Comparison of ENCODE assay signal across 1 cellular context in the genomic region with DNA sequence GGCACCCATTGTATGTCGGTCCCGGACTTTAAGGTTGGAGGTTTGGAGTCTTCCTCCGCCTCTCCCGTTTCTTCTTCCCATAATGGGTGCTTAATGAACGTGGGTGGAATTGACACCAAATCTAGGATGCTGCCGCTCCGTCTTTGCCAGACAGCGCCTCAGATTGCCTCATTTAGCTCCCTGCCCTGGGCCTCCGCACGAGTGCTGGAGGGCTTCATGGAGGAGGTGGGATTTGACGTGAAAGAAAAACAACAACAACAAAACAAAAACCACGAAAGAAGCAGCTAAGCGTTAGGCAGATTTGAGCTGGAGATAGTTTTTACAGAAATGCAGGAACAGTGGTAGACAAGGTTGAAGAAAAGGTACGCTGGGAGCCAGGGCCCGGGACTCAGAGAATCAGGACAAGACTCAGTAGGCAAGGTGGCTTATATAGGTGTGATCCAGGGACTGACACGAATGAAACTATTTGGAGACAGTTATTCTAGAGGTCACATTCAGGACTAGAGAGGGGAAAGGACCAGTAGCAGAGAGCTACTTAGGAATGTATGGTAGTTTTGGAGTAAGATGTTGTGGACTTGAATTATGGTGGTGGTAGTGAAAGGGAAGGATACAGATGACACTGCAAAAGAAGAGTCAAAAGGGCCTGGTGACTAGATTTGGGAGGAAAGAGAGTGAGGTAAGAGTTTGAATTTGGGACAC.
TF ChIP-seq lines count a peak whose summit lies in the region.

No MANE protein-coding gene starts in this region.

TF ChIP-seq in K562, 482 proteins besides CTCF, POLR2A, EP300 and RAD21 (continued from another document and continues in another):
- TF ChIP-seq, protein P1, sequence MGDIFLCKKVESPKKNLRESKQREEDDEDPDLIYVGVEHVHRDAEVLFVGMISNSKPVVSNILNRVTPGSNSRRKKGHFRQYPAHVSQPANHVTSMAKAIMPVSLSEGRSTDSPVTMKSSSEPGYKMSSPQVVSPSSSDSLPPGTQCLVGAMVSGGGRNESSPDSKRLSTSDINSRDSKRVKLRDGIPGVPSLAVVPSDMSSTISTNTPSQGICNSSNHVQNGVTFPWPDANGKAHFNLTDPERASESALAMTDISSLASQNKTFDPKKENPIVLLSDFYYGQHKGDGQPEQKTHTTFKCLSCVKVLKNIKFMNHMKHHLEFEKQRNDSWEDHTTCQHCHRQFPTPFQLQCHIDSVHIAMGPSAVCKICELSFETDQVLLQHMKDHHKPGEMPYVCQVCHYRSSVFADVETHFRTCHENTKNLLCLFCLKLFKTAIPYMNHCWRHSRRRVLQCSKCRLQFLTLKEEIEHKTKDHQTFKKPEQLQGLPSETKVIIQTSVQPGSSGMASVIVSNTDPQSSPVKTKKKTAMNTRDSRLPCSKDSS (IDR thresholded peaks at IDR 0.05; ENCODE audit: low read depth, partially characterized antibody), result no peak
- TF ChIP-seq CBX5 (IDR thresholded peaks at IDR 0.05; ENCODE audit: borderline replicate concordance, low read depth), result no peak
- no peak for TF ChIP-seq SNIP1 (IDR thresholded peaks at IDR 0.05; ENCODE audit: low read depth)
- 0 out of 2 replicates have a peak, but pooled peaks have one; percentile 14 for TF ChIP-seq HDGF (IDR thresholded peaks at IDR 0.05)
- no peak for TF ChIP-seq SMAD1 (IDR thresholded peaks at IDR 0.05; ENCODE audit: low read depth, low read length, partially characterized antibody)
- TF ChIP-seq FOXA1 (IDR thresholded peaks at IDR 0.05; ENCODE audit: borderline replicate concordance), result no peak
- TF ChIP-seq ZNF263 (CRISPR knock-in tag; IDR thresholded peaks at IDR 0.05; ENCODE audit: borderline replicate concordance), result no peak
- TF ChIP-seq ELF4 (CRISPR knock-in tag; IDR thresholded peaks at IDR 0.05), result 0 out of 2 replicates have a peak, but pooled peaks have one; percentile 7
- TF ChIP-seq, protein P2, sequence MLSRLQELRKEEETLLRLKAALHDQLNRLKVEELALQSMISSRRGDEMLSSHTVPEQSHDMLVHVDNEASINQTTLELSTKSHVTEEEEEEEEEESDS (CRISPR knock-in tag; IDR thresholded peaks at IDR 0.05), result no peak
- TF ChIP-seq GTF2E2 (tag; IDR thresholded peaks at IDR 0.05), result no peak
- TF ChIP-seq, protein P3, sequence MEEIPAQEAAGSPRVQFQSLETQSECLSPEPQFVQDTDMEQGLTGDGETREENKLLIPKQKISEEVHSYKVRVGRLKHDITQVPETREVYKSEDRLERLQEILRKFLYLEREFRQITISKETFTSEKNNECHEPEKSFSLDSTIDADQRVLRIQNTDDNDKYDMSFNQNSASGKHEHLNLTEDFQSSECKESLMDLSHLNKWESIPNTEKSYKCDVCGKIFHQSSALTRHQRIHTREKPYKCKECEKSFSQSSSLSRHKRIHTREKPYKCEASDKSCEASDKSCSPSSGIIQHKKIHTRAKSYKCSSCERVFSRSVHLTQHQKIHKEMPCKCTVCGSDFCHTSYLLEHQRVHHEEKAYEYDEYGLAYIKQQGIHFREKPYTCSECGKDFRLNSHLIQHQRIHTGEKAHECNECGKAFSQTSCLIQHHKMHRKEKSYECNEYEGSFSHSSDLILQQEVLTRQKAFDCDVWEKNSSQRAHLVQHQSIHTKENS (CRISPR knock-in tag; IDR thresholded peaks at IDR 0.05), result no peak
- TF ChIP-seq CBFA2T2 (conservative IDR thresholded peaks at IDR 0.05), result no peak
- TF ChIP-seq, protein P4, sequence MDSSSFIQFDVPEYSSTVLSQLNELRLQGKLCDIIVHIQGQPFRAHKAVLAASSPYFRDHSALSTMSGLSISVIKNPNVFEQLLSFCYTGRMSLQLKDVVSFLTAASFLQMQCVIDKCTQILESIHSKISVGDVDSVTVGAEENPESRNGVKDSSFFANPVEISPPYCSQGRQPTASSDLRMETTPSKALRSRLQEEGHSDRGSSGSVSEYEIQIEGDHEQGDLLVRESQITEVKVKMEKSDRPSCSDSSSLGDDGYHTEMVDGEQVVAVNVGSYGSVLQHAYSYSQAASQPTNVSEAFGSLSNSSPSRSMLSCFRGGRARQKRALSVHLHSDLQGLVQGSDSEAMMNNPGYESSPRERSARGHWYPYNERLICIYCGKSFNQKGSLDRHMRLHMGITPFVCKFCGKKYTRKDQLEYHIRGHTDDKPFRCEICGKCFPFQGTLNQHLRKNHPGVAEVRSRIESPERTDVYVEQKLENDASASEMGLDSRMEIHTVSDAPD (CRISPR knock-in tag; IDR thresholded peaks at IDR 0.05), result no peak
- TF ChIP-seq ZNF347 (CRISPR knock-in tag; IDR thresholded peaks at IDR 0.05; ENCODE audit: low read depth), result no peak
- no peak for TF ChIP-seq CREB1 (IDR thresholded peaks at IDR 0.05)
- TF ChIP-seq CREB1 (CRISPR knock-in tag; IDR thresholded peaks at IDR 0.05), result no peak
- no peak for TF ChIP-seq SLC30A9 (CRISPR knock-in tag; IDR thresholded peaks at IDR 0.05)
- TF ChIP-seq, protein P5, sequence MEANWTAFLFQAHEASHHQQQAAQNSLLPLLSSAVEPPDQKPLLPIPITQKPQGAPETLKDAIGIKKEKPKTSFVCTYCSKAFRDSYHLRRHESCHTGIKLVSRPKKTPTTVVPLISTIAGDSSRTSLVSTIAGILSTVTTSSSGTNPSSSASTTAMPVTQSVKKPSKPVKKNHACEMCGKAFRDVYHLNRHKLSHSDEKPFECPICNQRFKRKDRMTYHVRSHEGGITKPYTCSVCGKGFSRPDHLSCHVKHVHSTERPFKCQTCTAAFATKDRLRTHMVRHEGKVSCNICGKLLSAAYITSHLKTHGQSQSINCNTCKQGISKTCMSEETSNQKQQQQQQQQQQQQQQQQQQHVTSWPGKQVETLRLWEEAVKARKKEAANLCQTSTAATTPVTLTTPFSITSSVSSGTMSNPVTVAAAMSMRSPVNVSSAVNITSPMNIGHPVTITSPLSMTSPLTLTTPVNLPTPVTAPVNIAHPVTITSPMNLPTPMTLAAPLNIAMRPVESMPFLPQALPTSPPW (CRISPR knock-in tag; IDR thresholded peaks at IDR 0.05), result peak; percentile 32; the same call in 1 of the 2 replicates
- no peak for TF ChIP-seq HEY1 (CRISPR knock-in tag; IDR thresholded peaks at IDR 0.05; ENCODE audit: borderline replicate concordance)
- TF ChIP-seq CHCHD3 (CRISPR knock-in tag; IDR thresholded peaks at IDR 0.05), result no peak
- no peak for TF ChIP-seq TAF9B (IDR thresholded peaks at IDR 0.05; ENCODE audit: partially characterized antibody)
- no peak for TF ChIP-seq FOXK1 (CRISPR knock-in tag; IDR thresholded peaks at IDR 0.05; ENCODE audit: borderline replicate concordance)
- TF ChIP-seq ZFPM2 (CRISPR knock-in tag; IDR thresholded peaks at IDR 0.05), result no peak
- no peak for TF ChIP-seq ZNF212 (CRISPR knock-in tag; IDR thresholded peaks at IDR 0.05)
- no peak for TF ChIP-seq ZFX (CRISPR knock-in tag; IDR thresholded peaks at IDR 0.05)
- TF ChIP-seq, protein P6, sequence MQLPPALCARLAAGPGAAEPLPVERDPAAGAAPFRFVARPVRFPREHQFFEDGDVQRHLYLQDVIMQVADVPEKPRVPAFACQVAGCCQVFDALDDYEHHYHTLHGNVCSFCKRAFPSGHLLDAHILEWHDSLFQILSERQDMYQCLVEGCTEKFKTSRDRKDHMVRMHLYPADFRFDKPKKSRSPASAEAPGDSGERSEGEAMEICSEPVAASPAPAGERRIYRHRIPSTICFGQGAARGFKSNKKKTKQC (CRISPR knock-in tag; IDR thresholded peaks at IDR 0.05), result no peak
- TF ChIP-seq CBX2 (IDR thresholded peaks at IDR 0.05; ENCODE audit: insufficient read depth, low read length, poor library complexity, severe bottlenecking), result no peak
- TF ChIP-seq HNRNPUL1 (IDR thresholded peaks at IDR 0.05; ENCODE audit: low read length), result no peak
- TF ChIP-seq FOS (IDR thresholded peaks at IDR 0.05; ENCODE audit: extremely low read depth, insufficient read length), result no peak
- TF ChIP-seq MTA2 (IDR thresholded peaks at IDR 0.05; ENCODE audit: low read depth), result no peak
- no peak for TF ChIP-seq RFX5 (IDR thresholded peaks at IDR 0.05; ENCODE audit: low read depth, low read length)
- TF ChIP-seq KLF16 (IDR thresholded peaks at IDR 0.05), result no peak
- TF ChIP-seq, protein P7, sequence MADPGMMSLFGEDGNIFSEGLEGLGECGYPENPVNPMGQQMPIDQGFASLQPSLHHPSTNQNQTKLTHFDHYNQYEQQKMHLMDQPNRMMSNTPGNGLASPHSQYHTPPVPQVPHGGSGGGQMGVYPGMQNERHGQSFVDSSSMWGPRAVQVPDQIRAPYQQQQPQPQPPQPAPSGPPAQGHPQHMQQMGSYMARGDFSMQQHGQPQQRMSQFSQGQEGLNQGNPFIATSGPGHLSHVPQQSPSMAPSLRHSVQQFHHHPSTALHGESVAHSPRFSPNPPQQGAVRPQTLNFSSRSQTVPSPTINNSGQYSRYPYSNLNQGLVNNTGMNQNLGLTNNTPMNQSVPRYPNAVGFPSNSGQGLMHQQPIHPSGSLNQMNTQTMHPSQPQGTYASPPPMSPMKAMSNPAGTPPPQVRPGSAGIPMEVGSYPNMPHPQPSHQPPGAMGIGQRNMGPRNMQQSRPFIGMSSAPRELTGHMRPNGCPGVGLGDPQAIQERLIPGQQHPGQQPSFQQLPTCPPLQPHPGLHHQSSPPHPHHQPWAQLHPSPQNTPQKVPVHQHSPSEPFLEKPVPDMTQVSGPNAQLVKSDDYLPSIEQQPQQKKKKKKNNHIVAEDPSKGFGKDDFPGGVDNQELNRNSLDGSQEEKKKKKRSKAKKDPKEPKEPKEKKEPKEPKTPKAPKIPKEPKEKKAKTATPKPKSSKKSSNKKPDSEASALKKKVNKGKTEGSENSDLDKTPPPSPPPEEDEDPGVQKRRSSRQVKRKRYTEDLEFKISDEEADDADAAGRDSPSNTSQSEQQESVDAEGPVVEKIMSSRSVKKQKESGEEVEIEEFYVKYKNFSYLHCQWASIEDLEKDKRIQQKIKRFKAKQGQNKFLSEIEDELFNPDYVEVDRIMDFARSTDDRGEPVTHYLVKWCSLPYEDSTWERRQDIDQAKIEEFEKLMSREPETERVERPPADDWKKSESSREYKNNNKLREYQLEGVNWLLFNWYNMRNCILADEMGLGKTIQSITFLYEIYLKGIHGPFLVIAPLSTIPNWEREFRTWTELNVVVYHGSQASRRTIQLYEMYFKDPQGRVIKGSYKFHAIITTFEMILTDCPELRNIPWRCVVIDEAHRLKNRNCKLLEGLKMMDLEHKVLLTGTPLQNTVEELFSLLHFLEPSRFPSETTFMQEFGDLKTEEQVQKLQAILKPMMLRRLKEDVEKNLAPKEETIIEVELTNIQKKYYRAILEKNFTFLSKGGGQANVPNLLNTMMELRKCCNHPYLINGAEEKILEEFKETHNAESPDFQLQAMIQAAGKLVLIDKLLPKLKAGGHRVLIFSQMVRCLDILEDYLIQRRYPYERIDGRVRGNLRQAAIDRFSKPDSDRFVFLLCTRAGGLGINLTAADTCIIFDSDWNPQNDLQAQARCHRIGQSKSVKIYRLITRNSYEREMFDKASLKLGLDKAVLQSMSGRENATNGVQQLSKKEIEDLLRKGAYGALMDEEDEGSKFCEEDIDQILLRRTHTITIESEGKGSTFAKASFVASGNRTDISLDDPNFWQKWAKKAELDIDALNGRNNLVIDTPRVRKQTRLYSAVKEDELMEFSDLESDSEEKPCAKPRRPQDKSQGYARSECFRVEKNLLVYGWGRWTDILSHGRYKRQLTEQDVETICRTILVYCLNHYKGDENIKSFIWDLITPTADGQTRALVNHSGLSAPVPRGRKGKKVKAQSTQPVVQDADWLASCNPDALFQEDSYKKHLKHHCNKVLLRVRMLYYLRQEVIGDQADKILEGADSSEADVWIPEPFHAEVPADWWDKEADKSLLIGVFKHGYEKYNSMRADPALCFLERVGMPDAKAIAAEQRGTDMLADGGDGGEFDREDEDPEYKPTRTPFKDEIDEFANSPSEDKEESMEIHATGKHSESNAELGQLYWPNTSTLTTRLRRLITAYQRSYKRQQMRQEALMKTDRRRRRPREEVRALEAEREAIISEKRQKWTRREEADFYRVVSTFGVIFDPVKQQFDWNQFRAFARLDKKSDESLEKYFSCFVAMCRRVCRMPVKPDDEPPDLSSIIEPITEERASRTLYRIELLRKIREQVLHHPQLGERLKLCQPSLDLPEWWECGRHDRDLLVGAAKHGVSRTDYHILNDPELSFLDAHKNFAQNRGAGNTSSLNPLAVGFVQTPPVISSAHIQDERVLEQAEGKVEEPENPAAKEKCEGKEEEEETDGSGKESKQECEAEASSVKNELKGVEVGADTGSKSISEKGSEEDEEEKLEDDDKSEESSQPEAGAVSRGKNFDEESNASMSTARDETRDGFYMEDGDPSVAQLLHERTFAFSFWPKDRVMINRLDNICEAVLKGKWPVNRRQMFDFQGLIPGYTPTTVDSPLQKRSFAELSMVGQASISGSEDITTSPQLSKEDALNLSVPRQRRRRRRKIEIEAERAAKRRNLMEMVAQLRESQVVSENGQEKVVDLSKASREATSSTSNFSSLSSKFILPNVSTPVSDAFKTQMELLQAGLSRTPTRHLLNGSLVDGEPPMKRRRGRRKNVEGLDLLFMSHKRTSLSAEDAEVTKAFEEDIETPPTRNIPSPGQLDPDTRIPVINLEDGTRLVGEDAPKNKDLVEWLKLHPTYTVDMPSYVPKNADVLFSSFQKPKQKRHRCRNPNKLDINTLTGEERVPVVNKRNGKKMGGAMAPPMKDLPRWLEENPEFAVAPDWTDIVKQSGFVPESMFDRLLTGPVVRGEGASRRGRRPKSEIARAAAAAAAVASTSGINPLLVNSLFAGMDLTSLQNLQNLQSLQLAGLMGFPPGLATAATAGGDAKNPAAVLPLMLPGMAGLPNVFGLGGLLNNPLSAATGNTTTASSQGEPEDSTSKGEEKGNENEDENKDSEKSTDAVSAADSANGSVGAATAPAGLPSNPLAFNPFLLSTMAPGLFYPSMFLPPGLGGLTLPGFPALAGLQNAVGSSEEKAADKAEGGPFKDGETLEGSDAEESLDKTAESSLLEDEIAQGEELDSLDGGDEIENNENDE (IDR thresholded peaks at IDR 0.05; ENCODE audit: low read depth, low read length), result no peak
- no peak for TF ChIP-seq ZNF282 (CRISPR knock-in tag; IDR thresholded peaks at IDR 0.05)
- no peak for TF ChIP-seq MAFG (tag; conservative IDR thresholded peaks at IDR 0.05)
- no peak for TF ChIP-seq ZSCAN29 (IDR thresholded peaks at IDR 0.05)
- TF ChIP-seq ZNF586 (CRISPR knock-in tag; conservative IDR thresholded peaks at IDR 0.05), result no peak
- TF ChIP-seq, protein P8, sequence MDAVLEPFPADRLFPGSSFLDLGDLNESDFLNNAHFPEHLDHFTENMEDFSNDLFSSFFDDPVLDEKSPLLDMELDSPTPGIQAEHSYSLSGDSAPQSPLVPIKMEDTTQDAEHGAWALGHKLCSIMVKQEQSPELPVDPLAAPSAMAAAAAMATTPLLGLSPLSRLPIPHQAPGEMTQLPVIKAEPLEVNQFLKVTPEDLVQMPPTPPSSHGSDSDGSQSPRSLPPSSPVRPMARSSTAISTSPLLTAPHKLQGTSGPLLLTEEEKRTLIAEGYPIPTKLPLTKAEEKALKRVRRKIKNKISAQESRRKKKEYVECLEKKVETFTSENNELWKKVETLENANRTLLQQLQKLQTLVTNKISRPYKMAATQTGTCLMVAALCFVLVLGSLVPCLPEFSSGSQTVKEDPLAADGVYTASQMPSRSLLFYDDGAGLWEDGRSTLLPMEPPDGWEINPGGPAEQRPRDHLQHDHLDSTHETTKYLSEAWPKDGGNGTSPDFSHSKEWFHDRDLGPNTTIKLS (IDR thresholded peaks at IDR 0.05; ENCODE audit: borderline replicate concordance, low read depth), result no peak
